1 cellular context compared by ENCODE assay signal in the genomic region with DNA sequence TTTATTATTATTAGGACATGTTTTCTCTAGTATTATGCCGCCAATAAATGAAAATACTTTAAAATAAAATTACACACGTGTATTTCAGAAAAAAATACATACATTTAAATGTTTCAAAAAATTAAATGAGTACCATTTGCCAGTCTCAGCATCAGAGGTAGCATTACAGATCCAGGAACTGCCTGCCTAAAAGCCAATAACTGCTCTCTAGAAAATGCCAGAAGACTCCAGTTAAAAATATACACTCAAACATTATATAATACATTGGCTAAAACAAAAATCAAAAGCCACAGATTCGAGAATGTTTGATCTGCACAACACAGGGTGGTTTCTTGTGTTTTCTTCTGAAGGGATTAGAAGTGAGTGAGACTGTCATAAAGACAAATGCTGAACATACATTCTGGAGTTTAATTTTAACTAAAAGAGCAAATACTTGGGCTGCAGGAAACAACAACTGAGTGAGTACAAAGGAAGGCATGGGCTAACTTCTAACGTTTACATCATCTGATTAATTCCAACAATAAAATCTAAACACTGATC.
TF ChIP-seq lines count a peak whose summit lies in the region.

No MANE protein-coding gene starts in this region.

TF ChIP-seq in GM23338, 12 proteins besides CTCF, POLR2A, EP300 and RAD21 (continued from another document):
- TF ChIP-seq, protein P1, sequence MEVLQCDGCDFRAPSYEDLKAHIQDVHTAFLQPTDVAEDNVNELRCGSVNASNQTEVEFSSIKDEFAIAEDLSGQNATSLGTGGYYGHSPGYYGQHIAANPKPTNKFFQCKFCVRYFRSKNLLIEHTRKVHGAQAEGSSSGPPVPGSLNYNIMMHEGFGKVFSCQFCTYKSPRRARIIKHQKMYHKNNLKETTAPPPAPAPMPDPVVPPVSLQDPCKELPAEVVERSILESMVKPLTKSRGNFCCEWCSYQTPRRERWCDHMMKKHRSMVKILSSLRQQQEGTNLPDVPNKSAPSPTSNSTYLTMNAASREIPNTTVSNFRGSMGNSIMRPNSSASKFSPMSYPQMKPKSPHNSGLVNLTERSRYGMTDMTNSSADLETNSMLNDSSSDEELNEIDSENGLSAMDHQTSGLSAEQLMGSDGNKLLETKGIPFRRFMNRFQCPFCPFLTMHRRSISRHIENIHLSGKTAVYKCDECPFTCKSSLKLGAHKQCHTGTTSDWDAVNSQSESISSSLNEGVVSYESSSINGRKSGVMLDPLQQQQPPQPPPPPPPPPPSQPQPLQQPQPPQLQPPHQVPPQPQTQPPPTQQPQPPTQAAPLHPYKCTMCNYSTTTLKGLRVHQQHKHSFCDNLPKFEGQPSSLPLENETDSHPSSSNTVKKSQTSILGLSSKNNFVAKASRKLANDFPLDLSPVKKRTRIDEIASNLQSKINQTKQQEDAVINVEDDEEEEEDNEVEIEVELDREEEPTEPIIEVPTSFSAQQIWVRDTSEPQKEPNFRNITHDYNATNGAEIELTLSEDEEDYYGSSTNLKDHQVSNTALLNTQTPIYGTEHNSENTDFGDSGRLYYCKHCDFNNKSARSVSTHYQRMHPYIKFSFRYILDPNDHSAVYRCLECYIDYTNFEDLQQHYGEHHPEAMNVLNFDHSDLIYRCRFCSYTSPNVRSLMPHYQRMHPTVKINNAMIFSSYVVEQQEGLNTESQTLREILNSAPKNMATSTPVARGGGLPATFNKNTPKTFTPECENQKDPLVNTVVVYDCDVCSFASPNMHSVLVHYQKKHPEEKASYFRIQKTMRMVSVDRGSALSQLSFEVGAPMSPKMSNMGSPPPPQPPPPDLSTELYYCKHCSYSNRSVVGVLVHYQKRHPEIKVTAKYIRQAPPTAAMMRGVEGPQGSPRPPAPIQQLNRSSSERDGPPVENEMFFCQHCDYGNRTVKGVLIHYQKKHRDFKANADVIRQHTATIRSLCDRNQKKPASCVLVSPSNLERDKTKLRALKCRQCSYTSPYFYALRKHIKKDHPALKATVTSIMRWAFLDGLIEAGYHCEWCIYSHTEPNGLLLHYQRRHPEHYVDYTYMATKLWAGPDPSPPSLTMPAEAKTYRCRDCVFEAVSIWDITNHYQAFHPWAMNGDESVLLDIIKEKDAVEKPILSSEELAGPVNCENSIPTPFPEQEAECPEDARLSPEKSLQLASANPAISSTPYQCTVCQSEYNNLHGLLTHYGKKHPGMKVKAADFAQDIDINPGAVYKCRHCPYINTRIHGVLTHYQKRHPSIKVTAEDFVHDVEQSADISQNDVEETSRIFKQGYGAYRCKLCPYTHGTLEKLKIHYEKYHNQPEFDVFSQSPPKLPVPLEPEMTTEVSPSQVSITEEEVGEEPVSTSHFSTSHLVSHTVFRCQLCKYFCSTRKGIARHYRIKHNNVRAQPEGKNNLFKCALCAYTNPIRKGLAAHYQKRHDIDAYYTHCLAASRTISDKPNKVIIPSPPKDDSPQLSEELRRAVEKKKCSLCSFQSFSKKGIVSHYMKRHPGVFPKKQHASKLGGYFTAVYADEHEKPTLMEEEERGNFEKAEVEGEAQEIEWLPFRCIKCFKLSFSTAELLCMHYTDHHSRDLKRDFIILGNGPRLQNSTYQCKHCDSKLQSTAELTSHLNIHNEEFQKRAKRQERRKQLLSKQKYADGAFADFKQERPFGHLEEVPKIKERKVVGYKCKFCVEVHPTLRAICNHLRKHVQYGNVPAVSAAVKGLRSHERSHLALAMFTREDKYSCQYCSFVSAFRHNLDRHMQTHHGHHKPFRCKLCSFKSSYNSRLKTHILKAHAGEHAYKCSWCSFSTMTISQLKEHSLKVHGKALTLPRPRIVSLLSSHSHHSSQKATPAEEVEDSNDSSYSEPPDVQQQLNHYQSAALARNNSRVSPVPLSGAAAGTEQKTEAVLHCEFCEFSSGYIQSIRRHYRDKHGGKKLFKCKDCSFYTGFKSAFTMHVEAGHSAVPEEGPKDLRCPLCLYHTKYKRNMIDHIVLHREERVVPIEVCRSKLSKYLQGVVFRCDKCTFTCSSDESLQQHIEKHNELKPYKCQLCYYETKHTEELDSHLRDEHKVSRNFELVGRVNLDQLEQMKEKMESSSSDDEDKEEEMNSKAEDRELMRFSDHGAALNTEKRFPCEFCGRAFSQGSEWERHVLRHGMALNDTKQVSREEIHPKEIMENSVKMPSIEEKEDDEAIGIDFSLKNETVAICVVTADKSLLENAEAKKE (CRISPR knock-in tag; IDR thresholded peaks at IDR 0.05) = no peak
